16 cellular contexts compared by ENCODE assay signal in genomic region chrX:132041016-132041415, GRCh38. TPM values are rescaled to one million over a fixed set of nuclear protein-coding genes. Genes with fewer than 3 reads are reported as not detected.
DNase-seq lines count a peak whose midpoint lies in the region; ATAC-seq, FAIRE-seq and TF ChIP-seq lines count a peak whose summit lies in the region.
"Had no signal": no experiment of that assay in that cellular context is flagged by ENCODE, and none has a peak within 500 bp of the region (broad histone marks: within the 10 kb centered on the region; RNA-seq: fewer than 3 reads in every experiment).

No MANE protein-coding gene starts in this region.

- no peak for ATAC-seq in K562
- ATAC-seq in GM19351 (IDR thresholded peaks at IDR 0.05; ENCODE audit: unreplicated experiment): no peak
- ATAC-seq: naive thymus-derived CD8-positive, alpha-beta T cell had no signal

- intact Hi-C loops in K562 (cut with micrococcal nuclease): no loop called here

- in situ Hi-C loops in ACHN (cut with HindIII; ENCODE audit: low pct_ligation_motif_present, low pct_unique_long_range_greater_than_20kb, low sequenced_read_pairs): no loop called here
- in situ Hi-C loops in K562 (cut with MboI): no loop called here

- no peak overlapping the region for H3K4me2 ChIP-seq in K562 (ENCODE audit: insufficient read depth, low read length)

- peaks cover 5% of the 10 kb centered on the region; the same call in 1 of the 2 replicates for H4K20me1 ChIP-seq in K562 (replicated peaks; ENCODE audit: control insufficient read depth, insufficient read depth, low read length)

- POLR2A ChIA-PET in K562 (lab: Yijun Ruan, JAX): interaction anchor here (0.7 kb wide), 1 partner anchor 185 kb away, joined by 3 read pairs; no protein-coding TSS in a partner anchor

- no peak overlapping the region for H3K9ac ChIP-seq in K562 (ENCODE audit: insufficient read depth in 1 of 2, low read depth in 2 of 2, low read length in 2 of 2)

- no TSS peak for BruUV-seq in K562 (replicated peaks; lab: Mats Ljungman, UMichigan)

- no peak overlapping the region for H2AFZ ChIP-seq in K562 (ENCODE audit: low read depth, low read length)

- peak; percentile 65 for FAIRE-seq in K562 (lab: Jason Lieb, UNC)
- FAIRE-seq: G401.6 had no signal

- H3K27me3 ChIP-seq in K562 (ENCODE audit: control insufficient read depth in 2 of 2, insufficient read depth in 2 of 2, low read length in 2 of 2): no peaks in the 10 kb centered on the region

- no peak overlapping the region for H3K27ac ChIP-seq in K562 (ENCODE audit: extremely low read depth, low read depth, low read length)
- H3K27ac ChIP-seq in coronary artery: no peak overlapping the region
- H3K27ac ChIP-seq: SK-N-MC had no signal

- peaks cover 96% of the 10 kb centered on the region for H3K79me2 ChIP-seq in K562 (ENCODE audit: control insufficient read depth, insufficient read depth, low read length)

- peak; percentile 48 for DNase-seq in ACHN
- peak; percentile 58 for DNase-seq in M059J (ENCODE audit: low read depth)
- no peak for DNase-seq in K562 (ENCODE audit: extremely low read depth in 1 of 4, low spot score in 3 of 4)
- DNase-seq in iPS-NIHi7 (ENCODE audit: extremely low spot score): peak; percentile 33
- DNase-seq in stimulated activated CD4-positive, alpha-beta T cell treated with anti-CD3 and anti-CD28 coated beads, Interleukin-1b, Interleukin-23, amount 100 ng/mL, for 48 hours: no peak
- no peak for DNase-seq in coronary artery (ENCODE audit: low spot score)
- DNase-seq in NCI-H2171 treated with DMSO at 0.1 percent for 48 hours (lab: John Stamatoyannopoulos, UW): no peak
- DNase-seq: activated gamma-delta T cell treated with Interleukin-2 at 50 U/mL for 16 hours; cerebellar nuclear complex; hippocampal formation; naive thymus-derived CD8-positive, alpha-beta T cell; NCI-H1048; stimulated activated naive CD4-positive, alpha-beta T cell had no signal

- no peak for TF ChIP-seq EP300 in K562 (IDR thresholded peaks at IDR 0.05; ENCODE audit: low read length)

- TF ChIP-seq CTCF in K562 (IDR thresholded peaks at IDR 0.05 in 2 of 3, conservative IDR thresholded peaks at IDR 0.05 in 1 of 3; ENCODE audit: insufficient read depth in 2 of 3, low read depth in 1 of 3, low read length in 3 of 3) (no peak), coronary artery (IDR thresholded peaks at IDR 0.05) (no peak)

- 51% methylated on average over 4 of the region's 4 CpGs for WGBS in K562 (ENCODE audit: insufficient coverage, low coverage, missing lambda C conversion rate)

- no peak overlapping the region for H3K4me3 ChIP-seq in K562
- no peak overlapping the region for H3K4me3 ChIP-seq in coronary artery
- H3K4me3 ChIP-seq: SK-N-MC had no signal

- peaks cover 2% of the 10 kb centered on the region; the same call in 1 of the 3 replicates for H3K36me3 ChIP-seq in K562 (ENCODE audit: control insufficient read depth, insufficient read depth, low read length)

- CTCF ChIA-PET in K562 (lab: Yijun Ruan, JAX; ENCODE audit: low intra/inter-chr PET ratio): no interaction called here

- no peak for TF ChIP-seq POLR2A in K562 (conservative IDR thresholded peaks at IDR 0.05)

- H3K9me3 ChIP-seq in K562 (replicated peaks; ENCODE audit: control insufficient read depth, insufficient read depth, low read depth, low read length): no peaks in the 10 kb centered on the region

- no peak for TF ChIP-seq RAD21 in K562 (CRISPR knock-in tag; conservative IDR thresholded peaks at IDR 0.05 in 1 of 2, IDR thresholded peaks at IDR 0.05 in 1 of 2)

- no peaks in the 10 kb centered on the region for H3K9me1 ChIP-seq in K562 (ENCODE audit: control insufficient read depth, insufficient read depth, low read length)

- peaks cover 0 to 17% of the 10 kb centered on the region in 2 experiments; a peak in 2 of 5 replicates for H3K4me1 ChIP-seq in K562 (replicated peaks in 1 of 2; ENCODE audit: control insufficient read depth in 2 of 2, insufficient read depth in 2 of 2, low read length in 2 of 2)

TF ChIP-seq in K562, 482 proteins besides CTCF, POLR2A, EP300 and RAD21:
- peak; percentile 19; the same call in 1 of the 2 replicates for TF ChIP-seq JUND (IDR thresholded peaks at IDR 0.05; ENCODE audit: borderline replicate concordance, low read depth, low read length)
- TF ChIP-seq JUND (tag; IDR thresholded peaks at IDR 0.05; ENCODE audit: borderline replicate concordance, low read depth, low read length): no peak
- TF ChIP-seq CAMTA2 (CRISPR knock-in tag; conservative IDR thresholded peaks at IDR 0.05): no peak
- TF ChIP-seq FOXK2 (conservative IDR thresholded peaks at IDR 0.05 in 1 of 2, IDR thresholded peaks at IDR 0.05 in 1 of 2; ENCODE audit: low read depth in 2 of 2): 0 out of 4 replicates have a peak, but pooled peaks of 1 of the 2 experiments have one; percentile 19
- 0 out of 2 replicates have a peak, but pooled peaks have one; percentile 21 for TF ChIP-seq FOSL1 (tag; conservative IDR thresholded peaks at IDR 0.05)

RNA-seq across cellular contexts. Expression of gene STK26, which starts 17.9 kb away (rescaled TPM):
- 21.3 and 25.0 TPM in 2 replicates for total RNA-seq in M059J (2014; rRNA removed; shearing (Covaris generic))
- total RNA-seq in K562 (2011; cell fraction: chromatin; rRNA removed; ENCODE audit: low replicate concordance): 7.1 and 28.5 TPM in 2 replicates
- total RNA-seq in K562 (2011; cell fraction: nucleolus; rRNA removed): 4.2 and 6.4 TPM in 2 replicates
- 8.8 and 15.3 TPM in 2 replicates for total RNA-seq in K562 (2011; cell fraction: nucleoplasm; rRNA removed)
- 40.8 and 43.4 TPM in 2 replicates for total RNA-seq in K562 (2014; rRNA removed)
- 72.9 and 82.8 TPM in 2 replicates for total RNA-seq in K562 (2014; rRNA removed; fragmentation: Illumina TruSeq; extraction: Trizol)
- 66.8 and 72.3 TPM in 2 replicates for total RNA-seq in K562 (2015; rRNA removed; fragmentation: Illumina TruSeq; extraction: Trizol)
- 50.1 and 50.7 TPM in 2 replicates for total RNA-seq in K562 (2021)
- 29.4 and 50.9 TPM in 2 replicates for polyA plus RNA-seq in K562 (2011; rRNA removed)
- polyA plus RNA-seq in K562 (2011; cell fraction: cytosol; rRNA removed): 6.9 and 10.6 TPM in 2 replicates
- 17.8 and 22.4 TPM in 2 replicates for polyA plus RNA-seq in K562 (2011; cell fraction: nucleus; rRNA removed)
- 31.4 and 44.2 TPM in 2 replicates for polyA plus RNA-seq in K562 (2012)
- polyA plus RNA-seq in K562 (2014; fragmentation: Illumina TruSeq; extraction: Trizol): 53.0 and 64.7 TPM in 2 replicates
- polyA plus RNA-seq in K562 (2014; fragmentation: Nextera tagmentation; extraction: Ambion mirVana): 10 to 100 TPM; 28.1 to 29.3 TPM
- 38.6 and 39.5 TPM in 2 replicates for polyA plus RNA-seq in K562 (2014; rRNA removed)
- polyA minus RNA-seq in K562 (2011; rRNA and poly(A)+ RNA removed): 33.6 and 42.1 TPM in 2 replicates
- 18.1 and 24.6 TPM in 2 replicates for polyA minus RNA-seq in K562 (2011; cell fraction: cytosol; rRNA and poly(A)+ RNA removed)
- polyA minus RNA-seq in K562 (2011; cell fraction: nucleus; rRNA and poly(A)+ RNA removed): 11.6 and 13.8 TPM in 2 replicates

Comparison
In these comparisons a context has a peak if more than half of its experiments do, and no peak if none do; other contexts are left out.
1. DNase-seq: peak in ACHN (single experiment), M059J (single experiment) and iPS-NIHi7 (single experiment); none in K562 (0 of 4), stimulated activated CD4-positive, alpha-beta T cell treated with anti-CD3 and anti-CD28 coated beads, Interleukin-1b, Interleukin-23, amount 100 ng/mL, for 48 hours (single experiment), coronary artery (single experiment) and NCI-H2171 treated with DMSO at 0.1 percent for 48 hours (single experiment).